In the genomic region with DNA sequence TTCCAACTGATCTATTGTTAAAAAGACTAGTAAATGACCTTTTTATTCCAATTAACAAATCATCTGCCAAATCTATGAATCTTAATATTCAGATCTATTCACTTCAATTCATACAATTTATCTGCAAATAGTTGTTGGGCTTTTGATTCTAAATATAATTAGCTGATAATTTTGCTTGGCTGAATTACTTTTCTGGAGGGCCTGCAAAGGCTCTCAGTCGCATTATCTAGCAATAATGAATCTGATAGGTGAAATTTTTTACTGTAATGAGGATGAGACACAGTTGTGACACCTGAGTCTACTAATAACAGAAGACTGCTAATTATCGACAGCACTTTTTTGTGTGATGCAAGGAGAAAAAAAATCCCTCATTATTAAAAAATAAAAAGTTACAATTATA, we compare ENCODE assay signal across 1 cellular context.
TF ChIP-seq lines count a peak whose summit lies in the region.

No MANE protein-coding gene starts in this region.

TF ChIP-seq in IMR-90, 13 proteins besides CTCF, POLR2A, EP300 and RAD21:
- TF ChIP-seq, protein P1, sequence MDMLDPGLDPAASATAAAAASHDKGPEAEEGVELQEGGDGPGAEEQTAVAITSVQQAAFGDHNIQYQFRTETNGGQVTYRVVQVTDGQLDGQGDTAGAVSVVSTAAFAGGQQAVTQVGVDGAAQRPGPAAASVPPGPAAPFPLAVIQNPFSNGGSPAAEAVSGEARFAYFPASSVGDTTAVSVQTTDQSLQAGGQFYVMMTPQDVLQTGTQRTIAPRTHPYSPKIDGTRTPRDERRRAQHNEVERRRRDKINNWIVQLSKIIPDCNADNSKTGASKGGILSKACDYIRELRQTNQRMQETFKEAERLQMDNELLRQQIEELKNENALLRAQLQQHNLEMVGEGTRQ (IDR thresholded peaks at IDR 0.05; ENCODE audit: low read depth, low read length): no peak
- TF ChIP-seq MAZ (IDR thresholded peaks at IDR 0.05; ENCODE audit: borderline replicate concordance, low read depth, low read length) (no peak), RCOR1 (IDR thresholded peaks at IDR 0.05; ENCODE audit: insufficient replicate concordance, low read length) (no peak), CEBPB (IDR thresholded peaks at IDR 0.05; ENCODE audit: low read depth, low read length) (no peak)
